Comparison of ENCODE assay signal across 10 cellular contexts in genomic region chr17:67478266-67479118, GRCh38.
DNase-seq lines count a peak whose midpoint lies in the region; ATAC-seq and TF ChIP-seq lines count a peak whose summit lies in the region.
"Had no signal": no experiment of that assay in that cellular context is flagged by ENCODE, and none has a peak within 500 bp of the region (broad histone marks: within the 10 kb centered on the region; RNA-seq: fewer than 3 reads in every experiment).

No MANE protein-coding gene starts in this region.

- peak overlapping the region; percentile 46 for H3K27ac ChIP-seq in ectodermal cell (ENCODE audit: insufficient read depth, low read depth, low read length, poor library complexity, severe bottlenecking)
- peak overlapping the region; percentile 60 for H3K27ac ChIP-seq in neural progenitor cell
- H3K27ac ChIP-seq: KMS-11 had no signal

- H2AFZ ChIP-seq in neural progenitor cell (replicated peaks) = no peak overlapping the region

- H3K79me2 ChIP-seq in neural progenitor cell (ENCODE audit: low read depth) = no peaks in the 10 kb centered on the region

- H3K4me2 ChIP-seq in neural progenitor cell = peak overlapping the region; percentile 46
- H3K4me2 ChIP-seq: KMS-11 had no signal

- TF ChIP-seq CTCF in CD14-positive monocyte (IDR thresholded peaks at IDR 0.05) (no peak), neural progenitor cell (IDR thresholded peaks at IDR 0.05) (no peak)

- H3K9me3 Mint-ChIP-seq in CD14-positive monocyte (no peaks in the 10 kb centered on the region), neural progenitor cell (no peaks in the 10 kb centered on the region)

- 78 to 82% methylated on average over 10 to 11 of the region's 11 CpGs for WGBS in ectodermal cell, 2 experiments

- peaks cover 36% of the 10 kb centered on the region for H3F3A ChIP-seq in neural progenitor cell (ENCODE audit: low read depth)

- H3K27me3 Mint-ChIP-seq in CD14-positive monocyte (ENCODE audit: low read depth in 3 of 3) (peaks cover 0 to 6% (median 4%) of the 10 kb centered on the region in 3 donors), neural progenitor cell (ENCODE audit: insufficient read depth, low read depth) (peaks cover 2% of the 10 kb centered on the region)

- peaks cover 5 to 6% of the 10 kb centered on the region in 2 donors for H3K36me3 Mint-ChIP-seq in CD14-positive monocyte
- H3K36me3 Mint-ChIP-seq in neural progenitor cell = no peaks in the 10 kb centered on the region

- H3K4me3 Mint-ChIP-seq in CD14-positive monocyte (no peak overlapping the region), neural progenitor cell (no peak overlapping the region)

- H3K4me3 ChIP-seq in ectodermal cell (ENCODE audit: insufficient read depth, low read depth, low read length) (no peak overlapping the region), neural progenitor cell (no peak overlapping the region)
- H3K4me3 ChIP-seq: lung had no signal

- intact Hi-C loops in CD14-positive monocyte (cut with micrococcal nuclease) = loop anchor here (5.0 to 10.0 kb wide), 3 partner anchors 36 to 104 kb away; partner anchors contain the start of gene PITPNC1 (in 1 of the 2)

- H4K20me1 ChIP-seq in neural progenitor cell (ENCODE audit: low read depth) = no peaks in the 10 kb centered on the region

- no peak overlapping the region for H3K9ac ChIP-seq in neural progenitor cell
- H3K9ac ChIP-seq: KMS-11 had no signal

- H3K27ac Mint-ChIP-seq in CD14-positive monocyte (peak overlapping the region in 6 of 7 donors; percentile 44 to 75 (median 60)), neural progenitor cell (peak overlapping the region; percentile 61)

- H3K4me1 ChIP-seq in ectodermal cell (ENCODE audit: control insufficient read depth, insufficient read depth, low read length) = peaks cover 14% of the 10 kb centered on the region
- peaks cover 34% of the 10 kb centered on the region for H3K4me1 ChIP-seq in neural progenitor cell

- H3K4me1 Mint-ChIP-seq in CD14-positive monocyte (peaks cover 51% of the 10 kb centered on the region), neural progenitor cell (peaks cover 45% of the 10 kb centered on the region)

- H3K9me3 ChIP-seq in ectodermal cell (ENCODE audit: control insufficient read depth, low read length) = no peaks in the 10 kb centered on the region
- H3K9me3 ChIP-seq in neural progenitor cell (ENCODE audit: low read depth) = no peaks in the 10 kb centered on the region

- ATAC-seq in HG03378 (IDR thresholded peaks at IDR 0.05; ENCODE audit: unreplicated experiment) = no peak
- no peak for ATAC-seq in HG02852 (IDR thresholded peaks at IDR 0.05; ENCODE audit: unreplicated experiment)

- H3K27me3 ChIP-seq in ectodermal cell (ENCODE audit: control insufficient read depth, insufficient read depth, low read length, poor library complexity, severe bottlenecking) (no peaks in the 10 kb centered on the region), neural progenitor cell (no peaks in the 10 kb centered on the region)

- DNase-seq in CD14-positive monocyte (ENCODE audit: low spot score) (no peak), LHCN-M2 (ENCODE audit: low read depth) (peak; percentile 19), neural progenitor cell (ENCODE audit: low spot score) (no peak), germinal center (ENCODE audit: low spot score) (no peak)
- no peak for DNase-seq in NK-92 treated with Interleukin-12 subunit alpha and Interleukin-12 subunit beta, amount 100 ng/mL, for 24 hours (lab: John Stamatoyannopoulos, UW)

- H3K36me3 ChIP-seq in ectodermal cell (ENCODE audit: control insufficient read depth, insufficient read depth, low read length) (no peaks in the 10 kb centered on the region), neural progenitor cell (no peaks in the 10 kb centered on the region)
